ENCODE assay signal across 1 cellular context in the genomic region with DNA sequence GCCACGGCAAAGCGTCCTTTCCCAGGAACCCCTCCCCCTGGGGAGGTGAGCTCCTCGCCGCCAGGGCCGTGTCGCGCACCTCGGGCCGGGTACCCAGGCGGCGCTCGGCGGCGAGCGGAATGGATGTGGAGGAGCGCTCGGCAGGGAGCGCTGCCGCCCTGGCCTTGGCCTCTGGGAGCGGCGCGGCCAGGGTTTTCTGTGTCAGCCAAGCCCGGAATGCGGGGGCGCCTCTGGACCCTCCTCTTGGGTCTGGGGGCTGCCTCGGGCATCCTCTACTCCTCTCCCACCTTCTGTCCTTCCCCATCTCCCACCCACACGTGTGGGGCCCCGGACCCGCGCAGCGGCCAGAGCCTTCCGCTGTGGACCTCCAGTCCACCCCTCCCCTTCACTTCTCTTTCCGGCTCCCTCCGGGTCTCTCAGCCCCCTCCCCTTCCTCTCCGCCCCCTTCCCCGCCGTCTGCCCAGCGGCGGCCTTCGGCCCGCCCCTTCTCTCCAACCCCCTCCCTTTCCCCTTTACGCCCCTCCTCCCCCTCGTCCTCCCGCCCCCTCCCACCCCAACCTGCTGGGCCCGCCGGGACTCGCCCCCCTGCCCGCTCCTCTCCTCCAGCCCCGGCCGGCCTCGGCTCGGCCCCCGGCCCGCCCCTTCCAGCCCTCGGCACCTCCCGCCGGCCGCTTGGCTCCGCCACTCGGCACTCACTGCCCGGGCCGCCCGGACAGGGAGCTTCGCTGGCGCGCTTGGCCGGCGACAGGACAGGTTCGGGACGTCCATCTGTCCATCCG.
A peak's percentile ranks its signal among the peaks of the same experiment; 100 is the strongest.
TF ChIP-seq lines count a peak whose summit lies in the region.

A gene (plus strand): TSS at position 684 of the 779 bp plus-strand sequence. CDS start 129 bp downstream, outside the sequence.

TF ChIP-seq in K562, 482 proteins besides CTCF, POLR2A, EP300 and RAD21 (continued from another document and continues in another):
- TF ChIP-seq, protein P1, sequence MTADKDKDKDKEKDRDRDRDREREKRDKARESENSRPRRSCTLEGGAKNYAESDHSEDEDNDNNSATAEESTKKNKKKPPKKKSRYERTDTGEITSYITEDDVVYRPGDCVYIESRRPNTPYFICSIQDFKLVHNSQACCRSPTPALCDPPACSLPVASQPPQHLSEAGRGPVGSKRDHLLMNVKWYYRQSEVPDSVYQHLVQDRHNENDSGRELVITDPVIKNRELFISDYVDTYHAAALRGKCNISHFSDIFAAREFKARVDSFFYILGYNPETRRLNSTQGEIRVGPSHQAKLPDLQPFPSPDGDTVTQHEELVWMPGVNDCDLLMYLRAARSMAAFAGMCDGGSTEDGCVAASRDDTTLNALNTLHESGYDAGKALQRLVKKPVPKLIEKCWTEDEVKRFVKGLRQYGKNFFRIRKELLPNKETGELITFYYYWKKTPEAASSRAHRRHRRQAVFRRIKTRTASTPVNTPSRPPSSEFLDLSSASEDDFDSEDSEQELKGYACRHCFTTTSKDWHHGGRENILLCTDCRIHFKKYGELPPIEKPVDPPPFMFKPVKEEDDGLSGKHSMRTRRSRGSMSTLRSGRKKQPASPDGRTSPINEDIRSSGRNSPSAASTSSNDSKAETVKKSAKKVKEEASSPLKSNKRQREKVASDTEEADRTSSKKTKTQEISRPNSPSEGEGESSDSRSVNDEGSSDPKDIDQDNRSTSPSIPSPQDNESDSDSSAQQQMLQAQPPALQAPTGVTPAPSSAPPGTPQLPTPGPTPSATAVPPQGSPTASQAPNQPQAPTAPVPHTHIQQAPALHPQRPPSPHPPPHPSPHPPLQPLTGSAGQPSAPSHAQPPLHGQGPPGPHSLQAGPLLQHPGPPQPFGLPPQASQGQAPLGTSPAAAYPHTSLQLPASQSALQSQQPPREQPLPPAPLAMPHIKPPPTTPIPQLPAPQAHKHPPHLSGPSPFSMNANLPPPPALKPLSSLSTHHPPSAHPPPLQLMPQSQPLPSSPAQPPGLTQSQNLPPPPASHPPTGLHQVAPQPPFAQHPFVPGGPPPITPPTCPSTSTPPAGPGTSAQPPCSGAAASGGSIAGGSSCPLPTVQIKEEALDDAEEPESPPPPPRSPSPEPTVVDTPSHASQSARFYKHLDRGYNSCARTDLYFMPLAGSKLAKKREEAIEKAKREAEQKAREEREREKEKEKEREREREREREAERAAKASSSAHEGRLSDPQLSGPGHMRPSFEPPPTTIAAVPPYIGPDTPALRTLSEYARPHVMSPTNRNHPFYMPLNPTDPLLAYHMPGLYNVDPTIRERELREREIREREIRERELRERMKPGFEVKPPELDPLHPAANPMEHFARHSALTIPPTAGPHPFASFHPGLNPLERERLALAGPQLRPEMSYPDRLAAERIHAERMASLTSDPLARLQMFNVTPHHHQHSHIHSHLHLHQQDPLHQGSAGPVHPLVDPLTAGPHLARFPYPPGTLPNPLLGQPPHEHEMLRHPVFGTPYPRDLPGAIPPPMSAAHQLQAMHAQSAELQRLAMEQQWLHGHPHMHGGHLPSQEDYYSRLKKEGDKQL (CRISPR knock-in tag; IDR thresholded peaks at IDR 0.05; ENCODE audit: borderline replicate concordance), result no peak
- no peak for TF ChIP-seq NR4A1 (CRISPR knock-in tag; IDR thresholded peaks at IDR 0.05)
- TF ChIP-seq NR4A1 (tag; IDR thresholded peaks at IDR 0.05), result no peak
- TF ChIP-seq, protein P2, sequence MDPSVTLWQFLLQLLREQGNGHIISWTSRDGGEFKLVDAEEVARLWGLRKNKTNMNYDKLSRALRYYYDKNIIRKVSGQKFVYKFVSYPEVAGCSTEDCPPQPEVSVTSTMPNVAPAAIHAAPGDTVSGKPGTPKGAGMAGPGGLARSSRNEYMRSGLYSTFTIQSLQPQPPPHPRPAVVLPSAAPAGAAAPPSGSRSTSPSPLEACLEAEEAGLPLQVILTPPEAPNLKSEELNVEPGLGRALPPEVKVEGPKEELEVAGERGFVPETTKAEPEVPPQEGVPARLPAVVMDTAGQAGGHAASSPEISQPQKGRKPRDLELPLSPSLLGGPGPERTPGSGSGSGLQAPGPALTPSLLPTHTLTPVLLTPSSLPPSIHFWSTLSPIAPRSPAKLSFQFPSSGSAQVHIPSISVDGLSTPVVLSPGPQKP (CRISPR knock-in tag; IDR thresholded peaks at IDR 0.05), result no peak
- TF ChIP-seq ZBTB8A (IDR thresholded peaks at IDR 0.05; ENCODE audit: partially characterized antibody), result no peak
- no peak for TF ChIP-seq MBD2 (IDR thresholded peaks at IDR 0.05; ENCODE audit: borderline replicate concordance, low read depth)
- TF ChIP-seq ZBTB17 (CRISPR knock-in tag; IDR thresholded peaks at IDR 0.05), result peak; percentile 83; the same call in 1 of the 2 replicates
- TF ChIP-seq SREBF1 (IDR thresholded peaks at IDR 0.05; ENCODE audit: borderline replicate concordance, low read depth, low read length), result no peak
- no peak for TF ChIP-seq NR2C1 (IDR thresholded peaks at IDR 0.05)
- no peak for TF ChIP-seq NR2C1 (tag; IDR thresholded peaks at IDR 0.05)
- TF ChIP-seq ZNF695 (CRISPR knock-in tag; IDR thresholded peaks at IDR 0.05), result no peak
- TF ChIP-seq ETV1 (tag; conservative IDR thresholded peaks at IDR 0.05; ENCODE audit: low read depth), result no peak; the same call in 1 of the 2 replicates
- TF ChIP-seq, protein P3, sequence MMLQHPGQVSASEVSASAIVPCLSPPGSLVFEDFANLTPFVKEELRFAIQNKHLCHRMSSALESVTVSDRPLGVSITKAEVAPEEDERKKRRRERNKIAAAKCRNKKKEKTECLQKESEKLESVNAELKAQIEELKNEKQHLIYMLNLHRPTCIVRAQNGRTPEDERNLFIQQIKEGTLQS (IDR thresholded peaks at IDR 0.05), result no peak
- TF ChIP-seq, protein P3 (CRISPR knock-in tag; conservative IDR thresholded peaks at IDR 0.05), result no peak
- TF ChIP-seq ZNF79 (CRISPR knock-in tag; IDR thresholded peaks at IDR 0.05; ENCODE audit: low read depth), result no peak
- TF ChIP-seq MEIS2 (IDR thresholded peaks at IDR 0.05; ENCODE audit: partially characterized antibody), result no peak
- no peak for TF ChIP-seq ZFPM2 (CRISPR knock-in tag; IDR thresholded peaks at IDR 0.05)
- TF ChIP-seq PTTG1 (tag; IDR thresholded peaks at IDR 0.05; ENCODE audit: low read depth), result no peak
- TF ChIP-seq, protein P4, sequence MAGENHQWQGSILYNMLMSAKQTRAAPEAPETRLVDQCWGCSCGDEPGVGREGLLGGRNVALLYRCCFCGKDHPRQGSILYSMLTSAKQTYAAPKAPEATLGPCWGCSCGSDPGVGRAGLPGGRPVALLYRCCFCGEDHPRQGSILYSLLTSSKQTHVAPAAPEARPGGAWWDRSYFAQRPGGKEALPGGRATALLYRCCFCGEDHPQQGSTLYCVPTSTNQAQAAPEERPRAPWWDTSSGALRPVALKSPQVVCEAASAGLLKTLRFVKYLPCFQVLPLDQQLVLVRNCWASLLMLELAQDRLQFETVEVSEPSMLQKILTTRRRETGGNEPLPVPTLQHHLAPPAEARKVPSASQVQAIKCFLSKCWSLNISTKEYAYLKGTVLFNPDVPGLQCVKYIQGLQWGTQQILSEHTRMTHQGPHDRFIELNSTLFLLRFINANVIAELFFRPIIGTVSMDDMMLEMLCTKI (IDR thresholded peaks at IDR 0.05; ENCODE audit: partially characterized antibody), result no peak
- TF ChIP-seq BRD4 (IDR thresholded peaks at IDR 0.05), result no peak
- peak; percentile 73; the same call in 1 of the 2 replicates for TF ChIP-seq RB1 (IDR thresholded peaks at IDR 0.05; ENCODE audit: low read depth)
- TF ChIP-seq HNRNPL (IDR thresholded peaks at IDR 0.05; ENCODE audit: low read depth, low read length), result no peak
- TF ChIP-seq FUS (optimal IDR thresholded peaks at IDR 0.05; ENCODE audit: low read depth, low read length), result no peak
- no peak for TF ChIP-seq RBM25 (IDR thresholded peaks at IDR 0.05; ENCODE audit: low read depth, low read length, severe bottlenecking)
- no peak for TF ChIP-seq KLF13 (tag; IDR thresholded peaks at IDR 0.05; ENCODE audit: borderline replicate concordance, low read depth)
- TF ChIP-seq ZNF274 (IDR thresholded peaks at IDR 0.05; ENCODE audit: borderline replicate concordance, low read depth, low read length), result no peak
- TF ChIP-seq DACH1 (IDR thresholded peaks at IDR 0.05; ENCODE audit: partially characterized antibody), result no peak
- peak; percentile 52 for TF ChIP-seq RBBP5 (IDR thresholded peaks at IDR 0.05; ENCODE audit: borderline replicate concordance, insufficient read depth, low read length, poor library complexity, severe bottlenecking)
- no peak for TF ChIP-seq DDX20 (tag; IDR thresholded peaks at IDR 0.05; ENCODE audit: low read depth)
- TF ChIP-seq ESRRA (IDR thresholded peaks at IDR 0.05; ENCODE audit: borderline replicate concordance, low read depth), result no peak
- TF ChIP-seq U2AF1 (optimal IDR thresholded peaks at IDR 0.05; ENCODE audit: low read depth, low read length), result no peak
- TF ChIP-seq, protein P5, sequence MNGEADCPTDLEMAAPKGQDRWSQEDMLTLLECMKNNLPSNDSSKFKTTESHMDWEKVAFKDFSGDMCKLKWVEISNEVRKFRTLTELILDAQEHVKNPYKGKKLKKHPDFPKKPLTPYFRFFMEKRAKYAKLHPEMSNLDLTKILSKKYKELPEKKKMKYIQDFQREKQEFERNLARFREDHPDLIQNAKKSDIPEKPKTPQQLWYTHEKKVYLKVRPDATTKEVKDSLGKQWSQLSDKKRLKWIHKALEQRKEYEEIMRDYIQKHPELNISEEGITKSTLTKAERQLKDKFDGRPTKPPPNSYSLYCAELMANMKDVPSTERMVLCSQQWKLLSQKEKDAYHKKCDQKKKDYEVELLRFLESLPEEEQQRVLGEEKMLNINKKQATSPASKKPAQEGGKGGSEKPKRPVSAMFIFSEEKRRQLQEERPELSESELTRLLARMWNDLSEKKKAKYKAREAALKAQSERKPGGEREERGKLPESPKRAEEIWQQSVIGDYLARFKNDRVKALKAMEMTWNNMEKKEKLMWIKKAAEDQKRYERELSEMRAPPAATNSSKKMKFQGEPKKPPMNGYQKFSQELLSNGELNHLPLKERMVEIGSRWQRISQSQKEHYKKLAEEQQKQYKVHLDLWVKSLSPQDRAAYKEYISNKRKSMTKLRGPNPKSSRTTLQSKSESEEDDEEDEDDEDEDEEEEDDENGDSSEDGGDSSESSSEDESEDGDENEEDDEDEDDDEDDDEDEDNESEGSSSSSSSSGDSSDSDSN (IDR thresholded peaks at IDR 0.05; ENCODE audit: borderline replicate concordance in 1 of 2, low read depth in 2 of 2, low read length in 2 of 2), result peak; percentile 89 to 93; a peak in 3 of 4 replicates
- TF ChIP-seq, protein P6, sequence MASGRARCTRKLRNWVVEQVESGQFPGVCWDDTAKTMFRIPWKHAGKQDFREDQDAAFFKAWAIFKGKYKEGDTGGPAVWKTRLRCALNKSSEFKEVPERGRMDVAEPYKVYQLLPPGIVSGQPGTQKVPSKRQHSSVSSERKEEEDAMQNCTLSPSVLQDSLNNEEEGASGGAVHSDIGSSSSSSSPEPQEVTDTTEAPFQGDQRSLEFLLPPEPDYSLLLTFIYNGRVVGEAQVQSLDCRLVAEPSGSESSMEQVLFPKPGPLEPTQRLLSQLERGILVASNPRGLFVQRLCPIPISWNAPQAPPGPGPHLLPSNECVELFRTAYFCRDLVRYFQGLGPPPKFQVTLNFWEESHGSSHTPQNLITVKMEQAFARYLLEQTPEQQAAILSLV (tag; IDR thresholded peaks at IDR 0.05), result no peak
- TF ChIP-seq HMG20B (CRISPR knock-in tag; IDR thresholded peaks at IDR 0.05), result no peak
- no peak for TF ChIP-seq SAP30 (IDR thresholded peaks at IDR 0.05; ENCODE audit: borderline replicate concordance, insufficient read depth, low read depth, low read length, poor library complexity, severe bottlenecking)
- no peak for TF ChIP-seq ZNF143 (CRISPR knock-in tag; IDR thresholded peaks at IDR 0.05)
- TF ChIP-seq, protein P7, sequence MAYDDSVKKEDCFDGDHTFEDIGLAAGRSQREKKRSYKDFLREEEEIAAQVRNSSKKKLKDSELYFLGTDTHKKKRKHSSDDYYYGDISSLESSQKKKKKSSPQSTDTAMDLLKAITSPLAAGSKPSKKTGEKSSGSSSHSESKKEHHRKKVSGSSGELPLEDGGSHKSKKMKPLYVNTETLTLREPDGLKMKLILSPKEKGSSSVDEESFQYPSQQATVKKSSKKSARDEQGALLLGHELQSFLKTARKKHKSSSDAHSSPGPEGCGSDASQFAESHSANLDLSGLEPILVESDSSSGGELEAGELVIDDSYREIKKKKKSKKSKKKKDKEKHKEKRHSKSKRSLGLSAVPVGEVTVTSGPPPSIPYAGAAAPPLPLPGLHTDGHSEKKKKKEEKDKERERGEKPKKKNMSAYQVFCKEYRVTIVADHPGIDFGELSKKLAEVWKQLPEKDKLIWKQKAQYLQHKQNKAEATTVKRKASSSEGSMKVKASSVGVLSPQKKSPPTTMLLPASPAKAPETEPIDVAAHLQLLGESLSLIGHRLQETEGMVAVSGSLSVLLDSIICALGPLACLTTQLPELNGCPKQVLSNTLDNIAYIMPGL (CRISPR knock-in tag; IDR thresholded peaks at IDR 0.05), result no peak
- no peak for TF ChIP-seq CBX1 (IDR thresholded peaks at IDR 0.05; ENCODE audit: low read depth)
- no peak for TF ChIP-seq CCAR2 (IDR thresholded peaks at IDR 0.05; ENCODE audit: low read depth, low read length)
- TF ChIP-seq, protein P8, sequence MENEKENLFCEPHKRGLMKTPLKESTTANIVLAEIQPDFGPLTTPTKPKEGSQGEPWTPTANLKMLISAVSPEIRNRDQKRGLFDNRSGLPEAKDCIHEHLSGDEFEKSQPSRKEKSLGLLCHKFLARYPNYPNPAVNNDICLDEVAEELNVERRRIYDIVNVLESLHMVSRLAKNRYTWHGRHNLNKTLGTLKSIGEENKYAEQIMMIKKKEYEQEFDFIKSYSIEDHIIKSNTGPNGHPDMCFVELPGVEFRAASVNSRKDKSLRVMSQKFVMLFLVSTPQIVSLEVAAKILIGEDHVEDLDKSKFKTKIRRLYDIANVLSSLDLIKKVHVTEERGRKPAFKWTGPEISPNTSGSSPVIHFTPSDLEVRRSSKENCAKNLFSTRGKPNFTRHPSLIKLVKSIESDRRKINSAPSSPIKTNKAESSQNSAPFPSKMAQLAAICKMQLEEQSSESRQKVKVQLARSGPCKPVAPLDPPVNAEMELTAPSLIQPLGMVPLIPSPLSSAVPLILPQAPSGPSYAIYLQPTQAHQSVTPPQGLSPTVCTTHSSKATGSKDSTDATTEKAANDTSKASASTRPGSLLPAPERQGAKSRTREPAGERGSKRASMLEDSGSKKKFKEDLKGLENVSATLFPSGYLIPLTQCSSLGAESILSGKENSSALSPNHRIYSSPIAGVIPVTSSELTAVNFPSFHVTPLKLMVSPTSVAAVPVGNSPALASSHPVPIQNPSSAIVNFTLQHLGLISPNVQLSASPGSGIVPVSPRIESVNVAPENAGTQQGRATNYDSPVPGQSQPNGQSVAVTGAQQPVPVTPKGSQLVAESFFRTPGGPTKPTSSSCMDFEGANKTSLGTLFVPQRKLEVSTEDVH (IDR thresholded peaks at IDR 0.05; ENCODE audit: low read depth, partially characterized antibody), result no peak
